In genomic region chr6:95743591-95743990, GRCh38 we compare ENCODE assay signal across 25 cellular contexts.
DNase-seq lines count a peak whose midpoint lies in the region; ATAC-seq and TF ChIP-seq lines count a peak whose summit lies in the region.
"Had no signal": no experiment of that assay in that cellular context is flagged by ENCODE, and none has a peak within 500 bp of the region (broad histone marks: within the 10 kb centered on the region; RNA-seq: fewer than 3 reads in every experiment).

No MANE protein-coding gene starts in this region.

- H3K9me3 Mint-ChIP-seq in GM23338 = no peaks in the 10 kb centered on the region
- no peaks in the 10 kb centered on the region for H3K9me3 Mint-ChIP-seq in WTC11
- H3K9me3 Mint-ChIP-seq: CD4-positive, CD25-positive, alpha-beta regulatory T cell; CD8-positive, alpha-beta memory T cell had no signal

- H2AFZ ChIP-seq in GM23338 = no peak overlapping the region
- no peak overlapping the region for H2AFZ ChIP-seq in IMR-90 (replicated peaks; ENCODE audit: low read length, poor library complexity)

- DNase-seq in GM23338 (ENCODE audit: low spot score) = peak; percentile 23
- no peak for DNase-seq in IMR-90
- peak; percentile 11 for DNase-seq in WTC11 (ENCODE audit: low spot score)
- DNase-seq in mesendoderm = peak; percentile 63
- no peak for DNase-seq in NCI-H2107 treated with DMSO at 0.1 percent for 48 hours (lab: John Stamatoyannopoulos, UW; ENCODE audit: unreplicated experiment)
- no peak for DNase-seq in SW480 (ENCODE audit: low spot score)
- DNase-seq: 8988T; ACHN; BE2C; C1 segment of cervical spinal cord; CD4-positive, alpha-beta memory T cell; CD4-positive, CD25-positive, alpha-beta regulatory T cell; CD8-positive, alpha-beta memory T cell; COR-L47; DMS 273 treated with DMSO at 0.1 percent for 48 hours; DMS153; DMS53; DMS79; DND-41; EL; GDM1 had no signal

- H3F3A ChIP-seq in GM23338 (replicated peaks; ENCODE audit: low read depth) = no peaks in the 10 kb centered on the region

- H3K9me1 ChIP-seq in IMR-90 (ENCODE audit: insufficient read depth, low read length) = no peaks in the 10 kb centered on the region

- H3K4me1 ChIP-seq in GM23338 (ENCODE audit: insufficient read depth) = no peaks in the 10 kb centered on the region; the same call in 1 of the 2 replicates
- H3K4me1 ChIP-seq in IMR-90 (ENCODE audit: control insufficient read depth, insufficient read depth, low read length) = no peaks in the 10 kb centered on the region
- H3K4me1 ChIP-seq in mesendoderm (ENCODE audit: control insufficient read depth, low read depth, low read length) = peaks cover 2% of the 10 kb centered on the region
- H3K4me1 ChIP-seq: BE2C, BLaER1 had no signal

- no peaks in the 10 kb centered on the region for H3K27me3 ChIP-seq in GM23338 (ENCODE audit: insufficient read depth)
- H3K27me3 ChIP-seq in IMR-90 (ENCODE audit: control insufficient read depth, insufficient read depth, low read length) = no peaks in the 10 kb centered on the region
- H3K27me3 ChIP-seq in mesendoderm (ENCODE audit: insufficient read depth, low read length, poor library complexity) = no peaks in the 10 kb centered on the region
- H3K27me3 ChIP-seq: BE2C, BLaER1 had no signal

- CTCF ChIA-PET in IMR-90 (lab: Yijun Ruan, JAX) = no interaction called here
- CTCF ChIA-PET in WTC11 (lab: Charles Lee) = no interaction called here

- BruUV-seq in IMR-90 (replicated peaks; lab: Mats Ljungman, UMichigan) = no TSS peak

- H3K4me3 ChIP-seq in GM23338 (no peak overlapping the region), IMR-90 (ENCODE audit: insufficient read depth, low read depth, low read length) (no peak overlapping the region), mesendoderm (ENCODE audit: low read length) (no peak overlapping the region)
- H3K4me3 ChIP-seq: BLaER1, GM12878 had no signal

- H3K4me2 ChIP-seq in GM23338 = 0 out of 2 replicates have a peak overlapping the region, but pooled peaks have one; percentile 9
- H3K4me2 ChIP-seq in IMR-90 (ENCODE audit: low read depth, low read length) = no peak overlapping the region
- H3K4me2 ChIP-seq in mesendoderm (ENCODE audit: low read length) = no peak overlapping the region
- H3K4me2 ChIP-seq: BLaER1 had no signal

- H4K5ac ChIP-seq in IMR-90 (ENCODE audit: low read depth, low read length) (no peak overlapping the region), mesendoderm (ENCODE audit: low read length) (no peak overlapping the region)

- H2BK20ac ChIP-seq in IMR-90 (ENCODE audit: low read depth, low read length) = no peak overlapping the region

- in situ Hi-C loops in IMR-90 (cut with MboI; ENCODE audit: low sequenced_read_pairs) = no loop called here

- intact Hi-C loops in IMR-90 (cut with micrococcal nuclease) = no loop called here

- H2BK15ac ChIP-seq in IMR-90 (ENCODE audit: low read depth, low read length) (no peak overlapping the region), mesendoderm (replicated peaks; ENCODE audit: low read depth) (no peak overlapping the region)

- no peaks in the 10 kb centered on the region for H3K9me2 ChIP-seq in GM23338 (ENCODE audit: insufficient read depth)

- no peak for TF ChIP-seq RAD21 in IMR-90 (IDR thresholded peaks at IDR 0.05; ENCODE audit: low read length)

- H3K27me3 Mint-ChIP-seq in GM23338 (ENCODE audit: insufficient read depth, low read depth, poor library complexity) = peaks cover 1% of the 10 kb centered on the region
- no peaks in the 10 kb centered on the region for H3K27me3 Mint-ChIP-seq in WTC11 (ENCODE audit: low read depth)
- H3K27me3 Mint-ChIP-seq: CD4-positive, alpha-beta memory T cell; CD4-positive, CD25-positive, alpha-beta regulatory T cell; CD8-positive, alpha-beta memory T cell had no signal

- H3K9ac ChIP-seq in IMR-90 (ENCODE audit: low read depth, low read length) (no peak overlapping the region), mesendoderm (ENCODE audit: low read length) (no peak overlapping the region)
- H3K9ac ChIP-seq: BLaER1 had no signal

- H3K79me1 ChIP-seq in IMR-90 (ENCODE audit: low read depth in 1 of 2, low read length in 2 of 2) (no peaks in the 10 kb centered on the region), mesendoderm (ENCODE audit: low read length) (no peaks in the 10 kb centered on the region)

- H3K36me3 ChIP-seq in GM23338 (ENCODE audit: insufficient read depth) = no peaks in the 10 kb centered on the region
- H3K36me3 ChIP-seq in IMR-90 (ENCODE audit: control insufficient read depth, insufficient read depth, low read length) = no peaks in the 10 kb centered on the region
- H3K36me3 ChIP-seq in mesendoderm (ENCODE audit: control insufficient read depth, insufficient read depth, low read length) = no peaks in the 10 kb centered on the region
- H3K36me3 ChIP-seq: BE2C, BLaER1 had no signal

- H2BK5ac ChIP-seq in IMR-90 (ENCODE audit: low read depth, low read length, poor library complexity, severe bottlenecking) (no peak overlapping the region), mesendoderm (ENCODE audit: low read length) (no peak overlapping the region)

- H3K23ac ChIP-seq in IMR-90 (ENCODE audit: low read depth, low read length) (no peak overlapping the region), mesendoderm (ENCODE audit: low read length) (no peak overlapping the region)

- H2AK9ac ChIP-seq in IMR-90 (replicated peaks; ENCODE audit: low read depth, low read length, poor library complexity) = no peak overlapping the region

- H3K4me3 Mint-ChIP-seq in GM23338 (no peak overlapping the region), WTC11 (no peak overlapping the region)
- H3K4me3 Mint-ChIP-seq: CD14-positive monocyte; CD4-positive, alpha-beta memory T cell; CD4-positive, CD25-positive, alpha-beta regulatory T cell; CD8-positive, alpha-beta memory T cell had no signal

- no peak overlapping the region for H2AK5ac ChIP-seq in IMR-90 (ENCODE audit: low read depth, low read length)
- no peak overlapping the region for H2AK5ac ChIP-seq in mesendoderm (ENCODE audit: low read length)

- no peak overlapping the region for H3K4ac ChIP-seq in IMR-90 (ENCODE audit: low read depth, low read length)
- H3K4ac ChIP-seq in mesendoderm (ENCODE audit: low read depth, low read length) = no peak overlapping the region

- no CpG with 5 or more reads among the region's 4 CpGs for WGBS in IMR-90 (ENCODE audit: extremely low coverage in 2 of 2, insufficient read length in 1 of 2), 2 experiments
- WGBS in mesendoderm (ENCODE audit: extremely low coverage, insufficient coverage, low lambda C conversion rate) = no CpG with 5 or more reads among the region's 4 CpGs

- no peak for TF ChIP-seq POLR2A in IMR-90 (IDR thresholded peaks at IDR 0.05; ENCODE audit: low read depth, low read length)

- H3K27ac Mint-ChIP-seq in GM23338 (peak overlapping the region; percentile 82), WTC11 (no peak overlapping the region)
- H3K27ac Mint-ChIP-seq: CD14-positive monocyte; CD4-positive, alpha-beta memory T cell; CD4-positive, CD25-positive, alpha-beta regulatory T cell; CD8-positive, alpha-beta memory T cell had no signal

- H3K27ac ChIP-seq in GM23338 (ENCODE audit: low read depth) (no peak overlapping the region), IMR-90 (ENCODE audit: insufficient read depth, low read length) (no peak overlapping the region), mesendoderm (ENCODE audit: low read depth, low read length) (no peak overlapping the region)
- H3K27ac ChIP-seq: BLaER1 had no signal

- H3K18ac ChIP-seq in IMR-90 (ENCODE audit: low read depth, low read length) = no peak overlapping the region
- no peak overlapping the region for H3K18ac ChIP-seq in mesendoderm (ENCODE audit: low read length)

- no peak for ATAC-seq in GM23338
- no peak for ATAC-seq in IMR-90 (ENCODE audit: low read depth)
- ATAC-seq in WTC11 = no peak
- ATAC-seq in HG02884 (IDR thresholded peaks at IDR 0.05; ENCODE audit: unreplicated experiment) = no peak
- ATAC-seq: GM12878 had no signal

- no peak overlapping the region for H4K8ac ChIP-seq in IMR-90 (ENCODE audit: low read depth in 2 of 2, low read length in 2 of 2)
- H4K8ac ChIP-seq in mesendoderm (ENCODE audit: low read depth, low read length) = no peak overlapping the region

- H3K79me2 ChIP-seq in GM23338 (replicated peaks; ENCODE audit: insufficient read depth) = no peaks in the 10 kb centered on the region
- no peaks in the 10 kb centered on the region for H3K79me2 ChIP-seq in mesendoderm (ENCODE audit: control insufficient read depth, insufficient read depth, low read length)

- H4K20me1 ChIP-seq in GM23338 (replicated peaks; ENCODE audit: insufficient read depth) = no peaks in the 10 kb centered on the region
- no peaks in the 10 kb centered on the region for H4K20me1 ChIP-seq in IMR-90 (ENCODE audit: insufficient read depth, low read length)
- H4K20me1 ChIP-seq: BLaER1 had no signal

- dilution Hi-C loops in IMR-90 (cut with HindIII; ENCODE audit: low sequenced_read_pairs, unreplicated experiment) = no loop called here

- H2BK120ac ChIP-seq in IMR-90 (ENCODE audit: low read depth, low read length) (no peak overlapping the region), mesendoderm (ENCODE audit: low read depth, low read length) (no peak overlapping the region)

- peaks cover 2% of the 10 kb centered on the region; the same call in 1 of the 2 replicates for H3K9me3 ChIP-seq in IMR-90 (ENCODE audit: control insufficient read depth, insufficient read depth, low read length)
- H3K9me3 ChIP-seq: BE2C, BLaER1 had no signal

- TF ChIP-seq CTCF in GM23338 (conservative IDR thresholded peaks at IDR 0.05; ENCODE audit: low read depth in 2 of 2) = no peak
- no peak for TF ChIP-seq CTCF in IMR-90 (conservative IDR thresholded peaks at IDR 0.05; ENCODE audit: low read depth, low read length)
- TF ChIP-seq CTCF in WTC11 (IDR thresholded peaks at IDR 0.05) = no peak

- POLR2A ChIA-PET in IMR-90 (lab: Charles Lee; ENCODE audit: unreplicated experiment) (no interaction called here), WTC11 (lab: Charles Lee) (no interaction called here)

- no peak overlapping the region for H4K91ac ChIP-seq in IMR-90 (ENCODE audit: insufficient read depth, low read depth, low read length)

- H3K56ac ChIP-seq in IMR-90 (ENCODE audit: extremely low read depth, insufficient read depth, low read length) (no peak overlapping the region), mesendoderm (ENCODE audit: low read length) (no peak overlapping the region)

- H3K36me3 Mint-ChIP-seq in GM23338 (ENCODE audit: low read depth) = no peaks in the 10 kb centered on the region
- H3K36me3 Mint-ChIP-seq in WTC11 = no peaks in the 10 kb centered on the region
- H3K36me3 Mint-ChIP-seq: CD14-positive monocyte; CD4-positive, alpha-beta memory T cell; CD4-positive, CD25-positive, alpha-beta regulatory T cell; CD8-positive, alpha-beta memory T cell had no signal

- H3K4me1 Mint-ChIP-seq in GM23338 (peaks cover 7% of the 10 kb centered on the region), WTC11 (peaks cover 5% of the 10 kb centered on the region; the same call in 1 of the 2 replicates)
- H3K4me1 Mint-ChIP-seq: CD14-positive monocyte; CD4-positive, alpha-beta memory T cell; CD4-positive, CD25-positive, alpha-beta regulatory T cell; CD8-positive, alpha-beta memory T cell had no signal

- no peak overlapping the region for H3K14ac ChIP-seq in IMR-90 (replicated peaks; ENCODE audit: low read depth, low read length)

TF ChIP-seq in IMR-90, 13 proteins besides CTCF, POLR2A, EP300 and RAD21 (continues in another document):
- peak; percentile 21; the same call in 1 of the 2 replicates for TF ChIP-seq CEBPB (IDR thresholded peaks at IDR 0.05; ENCODE audit: low read depth, low read length)

TF ChIP-seq in WTC11, 78 proteins besides CTCF, POLR2A, EP300 and RAD21 (continues in another document):
- TF ChIP-seq ESRRA (CRISPR knock-in tag; IDR thresholded peaks at IDR 0.05; ENCODE audit: borderline replicate concordance) (no peak), GABPB1 (CRISPR knock-in tag; IDR thresholded peaks at IDR 0.05) (peak; percentile 69)

Comparison
In these comparisons a context has a peak if more than half of its experiments do, and no peak if none do; other contexts are left out.
1. DNase-seq: peak in GM23338 (single experiment), WTC11 (single experiment) and mesendoderm (single experiment); none in IMR-90 (single experiment), NCI-H2107 treated with DMSO at 0.1 percent for 48 hours (single experiment) and SW480 (single experiment).